15 cellular contexts compared by ENCODE assay signal in genomic region chr17:52517176-52517575, GRCh38.
DNase-seq lines count a peak whose midpoint lies in the region; ATAC-seq, FAIRE-seq and TF ChIP-seq lines count a peak whose summit lies in the region.
"Had no signal": no experiment of that assay in that cellular context is flagged by ENCODE, and none has a peak within 500 bp of the region (broad histone marks: within the 10 kb centered on the region; RNA-seq: fewer than 3 reads in every experiment).

No MANE protein-coding gene starts in this region.

- TF ChIP-seq POLR2A in H1 (IDR thresholded peaks at IDR 0.05; ENCODE audit: control extremely low read depth in 1 of 2, low read depth in 2 of 2, low read length in 2 of 2) = no peak

- no peak overlapping the region for H2BK5ac ChIP-seq in H9 (ENCODE audit: insufficient read length, low read length)
- H2BK5ac ChIP-seq in H1 (ENCODE audit: low read depth, low read length) = no peak overlapping the region
- no peak overlapping the region for H2BK5ac ChIP-seq in mesendoderm (ENCODE audit: low read length)

- H3K9ac ChIP-seq in H9 (ENCODE audit: extremely low read depth, insufficient read length, low read length) (no peak overlapping the region), H1 (replicated peaks in 1 of 4; ENCODE audit: extremely low read depth in 1 of 4, low read depth in 3 of 4, low read length in 3 of 4) (no peak overlapping the region), mesendoderm (ENCODE audit: low read length) (no peak overlapping the region)

- H3K79me1 ChIP-seq in H9 (ENCODE audit: insufficient read depth, low read depth, low read length, poor library complexity, severe bottlenecking) (no peaks in the 10 kb centered on the region), H1 (ENCODE audit: low read depth, low read length) (no peaks in the 10 kb centered on the region), mesendoderm (ENCODE audit: low read length) (no peaks in the 10 kb centered on the region)

- H4K91ac ChIP-seq in H9 (ENCODE audit: insufficient read length, low read depth, low read length) (no peak overlapping the region), H1 (replicated peaks; ENCODE audit: insufficient read length, low read length) (no peak overlapping the region)

- H2AFZ ChIP-seq in H9 (ENCODE audit: low read length) = no peak overlapping the region
- peak overlapping the region; percentile 13; the same call in 1 of the 2 replicates for H2AFZ ChIP-seq in H1 (ENCODE audit: low read length)

- H3K14ac ChIP-seq in H9 (ENCODE audit: insufficient read depth, low read length) (no peak overlapping the region), H1 (ENCODE audit: insufficient read length) (no peak overlapping the region)

- H3K23ac ChIP-seq in H9 (ENCODE audit: insufficient read length, low read depth, low read length) (no peak overlapping the region), H1 (ENCODE audit: insufficient read length) (no peak overlapping the region), mesendoderm (ENCODE audit: low read length) (no peak overlapping the region)

- H2BK120ac ChIP-seq in H9 (ENCODE audit: low read depth, low read length, poor library complexity, severe bottlenecking) = no peak overlapping the region
- no peak overlapping the region for H2BK120ac ChIP-seq in H1 (replicated peaks; ENCODE audit: low read depth, low read length)
- no peak overlapping the region for H2BK120ac ChIP-seq in mesendoderm (ENCODE audit: low read depth, low read length)

- H3K27me3 Mint-ChIP-seq in H9 (ENCODE audit: low read depth) = no peaks in the 10 kb centered on the region
- H3K27me3 Mint-ChIP-seq: CD4-positive, alpha-beta memory T cell had no signal

- TF ChIP-seq CTCF in H9 (conservative IDR thresholded peaks at IDR 0.05) (0 out of 3 replicates have a peak, but pooled peaks have one; percentile 13), H1 (IDR thresholded peaks at IDR 0.05; ENCODE audit: control extremely low read depth in 1 of 3, insufficient read depth in 1 of 3, low read depth in 1 of 3, low read length in 3 of 3) (no peak)

- no peak overlapping the region for H3K4me3 Mint-ChIP-seq in H9
- H3K4me3 Mint-ChIP-seq: CD4-positive, alpha-beta memory T cell; HFFc6 had no signal

- H4K20me1 ChIP-seq in H9 (ENCODE audit: control insufficient read depth, insufficient read depth, insufficient read length) (no peaks in the 10 kb centered on the region), H1 (replicated peaks in 1 of 2; ENCODE audit: control insufficient read depth in 1 of 2, insufficient read depth in 2 of 2, low read length in 2 of 2) (no peaks in the 10 kb centered on the region)

- H4K8ac ChIP-seq in H9 (replicated peaks; ENCODE audit: insufficient read length, low read depth, low read length) (no peak overlapping the region), H1 (ENCODE audit: extremely low read depth, insufficient read depth, low read length) (no peak overlapping the region), mesendoderm (ENCODE audit: low read depth, low read length) (no peak overlapping the region)

- H3K4ac ChIP-seq in H9 (ENCODE audit: low read depth, low read length) = no peak overlapping the region
- H3K4ac ChIP-seq in H1 (replicated peaks; ENCODE audit: insufficient read length, low read depth, low read length) = no peak overlapping the region
- no peak overlapping the region for H3K4ac ChIP-seq in mesendoderm (ENCODE audit: low read depth, low read length)

- H2BK15ac ChIP-seq in H9 (ENCODE audit: low read depth, low read length) (no peak overlapping the region), H1 (ENCODE audit: low read length) (no peak overlapping the region), mesendoderm (replicated peaks; ENCODE audit: low read depth) (no peak overlapping the region)

- H2AK5ac ChIP-seq in H9 (ENCODE audit: insufficient read length, low read length) (no peak overlapping the region), H1 (ENCODE audit: low read depth, low read length) (no peak overlapping the region), mesendoderm (ENCODE audit: low read length) (no peak overlapping the region)

- H3K36me3 Mint-ChIP-seq in H9 (ENCODE audit: insufficient read depth in 1 of 3, low read depth in 3 of 3) = no peaks in the 10 kb centered on the region
- H3K36me3 Mint-ChIP-seq: CD4-positive, alpha-beta memory T cell had no signal

- no peak for DNase-seq in H9
- peak; percentile 3 for DNase-seq in M059J (ENCODE audit: low read depth)
- no peak for DNase-seq in H1 (ENCODE audit: low read depth in 1 of 2, low spot score in 2 of 2)
- peak; percentile 1 for DNase-seq in mesendoderm
- DNase-seq in OCI-M2 (lab: John Stamatoyannopoulos, UW; ENCODE audit: unreplicated experiment) = no peak
- DNase-seq: C1 segment of cervical spinal cord; Calu3; CD4-positive, alpha-beta memory T cell; COR-L47; DND-41; HFFc6 had no signal

- no peak overlapping the region for H3K27ac ChIP-seq in H9 (ENCODE audit: insufficient read length, low read depth, low read length)
- H3K27ac ChIP-seq in H1 (ENCODE audit: low read depth, low read length) = no peak overlapping the region
- no peak overlapping the region for H3K27ac ChIP-seq in mesendoderm (ENCODE audit: low read depth, low read length)

- no peak overlapping the region; a peak in 1 of 7 replicates for H3K27ac Mint-ChIP-seq in H9
- H3K27ac Mint-ChIP-seq: CD4-positive, alpha-beta memory T cell; HFFc6 had no signal

- peaks cover 7 to 8% of the 10 kb centered on the region in 2 experiments for H3K4me1 Mint-ChIP-seq in H9
- H3K4me1 Mint-ChIP-seq: CD4-positive, alpha-beta memory T cell had no signal

- H3K4me3 ChIP-seq in H1 (ENCODE audit: extremely low read depth in 1 of 4, insufficient read depth in 2 of 4, low read depth in 3 of 4, low read length in 4 of 4) = no peak overlapping the region
- H3K4me3 ChIP-seq in mesendoderm (ENCODE audit: low read length) = no peak overlapping the region
- H3K4me3 ChIP-seq: HAP-1 had no signal

- H2BK12ac ChIP-seq in H9 (ENCODE audit: insufficient read length, low read depth, low read length) (no peak overlapping the region), H1 (ENCODE audit: low read depth, low read length) (no peak overlapping the region)

- no peak overlapping the region for H3T11ph ChIP-seq in H9 (ENCODE audit: low read length)

- H3K23me2 ChIP-seq in H9 (ENCODE audit: insufficient read length, low read depth, low read length, poor library complexity, severe bottlenecking) (no peaks in the 10 kb centered on the region), H1 (ENCODE audit: low read depth, low read length) (no peaks in the 10 kb centered on the region)

- H3K4me1 ChIP-seq in H9 (ENCODE audit: insufficient read depth, low read length) (no peaks in the 10 kb centered on the region), H1 (replicated peaks in 1 of 4; ENCODE audit: control insufficient read depth in 3 of 4, insufficient read depth in 4 of 4, low read length in 3 of 4) (0 out of 7 replicates have a peak, but pooled peaks cover 0 to 2% (median 0%) of the 10 kb centered on the region in 4 experiments), mesendoderm (ENCODE audit: control insufficient read depth, low read depth, low read length) (no peaks in the 10 kb centered on the region)
- H3K4me1 ChIP-seq: HAP-1 had no signal

- H3K9me3 Mint-ChIP-seq in H9 = no peaks in the 10 kb centered on the region

- no peak overlapping the region for H3K56ac ChIP-seq in H9 (ENCODE audit: insufficient read length, low read depth, low read length)
- H3K56ac ChIP-seq in H1 (replicated peaks; ENCODE audit: insufficient read length, low read depth, low read length) = no peak overlapping the region
- H3K56ac ChIP-seq in mesendoderm (ENCODE audit: low read length) = no peak overlapping the region

- no peaks in the 10 kb centered on the region for H3K79me2 ChIP-seq in H9 (ENCODE audit: insufficient read depth, low read length)
- no peaks in the 10 kb centered on the region for H3K79me2 ChIP-seq in H1 (ENCODE audit: control insufficient read depth in 1 of 2, insufficient read depth in 2 of 2, low read length in 2 of 2)
- H3K79me2 ChIP-seq in mesendoderm (ENCODE audit: control insufficient read depth, insufficient read depth, low read length) = no peaks in the 10 kb centered on the region

- no peak overlapping the region for H3K18ac ChIP-seq in H9 (ENCODE audit: insufficient read length, low read depth, low read length)
- no peak overlapping the region for H3K18ac ChIP-seq in H1 (ENCODE audit: extremely low read depth, low read length)
- no peak overlapping the region for H3K18ac ChIP-seq in mesendoderm (ENCODE audit: low read length)

- ATAC-seq in HG02763 (IDR thresholded peaks at IDR 0.05; ENCODE audit: unreplicated experiment) = no peak

- H3K27me3 ChIP-seq in H9 (ENCODE audit: insufficient read depth, low read length) (no peaks in the 10 kb centered on the region), H1 (replicated peaks in 1 of 4; ENCODE audit: control insufficient read depth in 3 of 4, extremely low read depth in 1 of 4, insufficient read depth in 3 of 4, low read length in 3 of 4) (no peaks in the 10 kb centered on the region), mesendoderm (ENCODE audit: insufficient read depth, low read length, poor library complexity) (no peaks in the 10 kb centered on the region)

- H3K9me3 ChIP-seq in H9 (ENCODE audit: control insufficient read depth, low read depth, low read length) (no peaks in the 10 kb centered on the region), H1 (ENCODE audit: insufficient read depth in 2 of 2, low read depth in 1 of 2, low read length in 1 of 2) (no peaks in the 10 kb centered on the region)
- H3K9me3 ChIP-seq: HAP-1 had no signal

- CTCF ChIA-PET in H1 (lab: Charles Lee; ENCODE audit: partially characterized antibody) = interaction anchor here (1.6 kb wide), 1 partner anchor 17 kb away, joined by 3 read pairs; no protein-coding TSS in a partner anchor

- TF ChIP-seq RAD21 in H1 (IDR thresholded peaks at IDR 0.05 in 1 of 2, conservative IDR thresholded peaks at IDR 0.05 in 1 of 2; ENCODE audit: low read depth in 2 of 2, low read length in 2 of 2) = no peak

- POLR2A ChIA-PET in H1 (lab: Charles Lee; ENCODE audit: partially characterized antibody) = no interaction called here

- H4K5ac ChIP-seq in H9 (ENCODE audit: insufficient read length, low read depth, low read length) (no peak overlapping the region), H1 (ENCODE audit: insufficient read length, low read depth, low read length) (no peak overlapping the region), mesendoderm (ENCODE audit: low read length) (no peak overlapping the region)

- H2BK20ac ChIP-seq in H9 (ENCODE audit: low read depth, low read length, poor library complexity, severe bottlenecking) = no peak overlapping the region
- no peak overlapping the region for H2BK20ac ChIP-seq in H1 (ENCODE audit: low read length)

- H3K4me2 ChIP-seq in H9 (ENCODE audit: insufficient read depth, insufficient read length, low read length) (no peak overlapping the region), H1 (ENCODE audit: insufficient read depth in 1 of 2, low read depth in 2 of 2, low read length in 2 of 2) (no peak overlapping the region), mesendoderm (ENCODE audit: low read length) (no peak overlapping the region)

- no peak for TF ChIP-seq EP300 in H1 (IDR thresholded peaks at IDR 0.05; ENCODE audit: borderline replicate concordance in 1 of 2, low read depth in 2 of 2, low read length in 2 of 2)

- FAIRE-seq in H1 (lab: Jason Lieb, UNC) = no peak
- FAIRE-seq: G401.6, GM12892 had no signal

- H3K36me3 ChIP-seq in H1 (ENCODE audit: control insufficient read depth in 2 of 4, insufficient read depth in 4 of 4, low read length in 3 of 4) = no peaks in the 10 kb centered on the region
- H3K36me3 ChIP-seq in mesendoderm (ENCODE audit: control insufficient read depth, insufficient read depth, low read length) = no peaks in the 10 kb centered on the region
- H3K36me3 ChIP-seq: HAP-1 had no signal

Comparison
In these comparisons a context has a peak if more than half of its experiments do, and no peak if none do; other contexts are left out.
1. DNase-seq: peak in M059J (single experiment) and mesendoderm (single experiment); none in H9 (single experiment), H1 (0 of 2) and OCI-M2 (single experiment).